Comparison of ENCODE assay signal across 8 cellular contexts in the genomic region with DNA sequence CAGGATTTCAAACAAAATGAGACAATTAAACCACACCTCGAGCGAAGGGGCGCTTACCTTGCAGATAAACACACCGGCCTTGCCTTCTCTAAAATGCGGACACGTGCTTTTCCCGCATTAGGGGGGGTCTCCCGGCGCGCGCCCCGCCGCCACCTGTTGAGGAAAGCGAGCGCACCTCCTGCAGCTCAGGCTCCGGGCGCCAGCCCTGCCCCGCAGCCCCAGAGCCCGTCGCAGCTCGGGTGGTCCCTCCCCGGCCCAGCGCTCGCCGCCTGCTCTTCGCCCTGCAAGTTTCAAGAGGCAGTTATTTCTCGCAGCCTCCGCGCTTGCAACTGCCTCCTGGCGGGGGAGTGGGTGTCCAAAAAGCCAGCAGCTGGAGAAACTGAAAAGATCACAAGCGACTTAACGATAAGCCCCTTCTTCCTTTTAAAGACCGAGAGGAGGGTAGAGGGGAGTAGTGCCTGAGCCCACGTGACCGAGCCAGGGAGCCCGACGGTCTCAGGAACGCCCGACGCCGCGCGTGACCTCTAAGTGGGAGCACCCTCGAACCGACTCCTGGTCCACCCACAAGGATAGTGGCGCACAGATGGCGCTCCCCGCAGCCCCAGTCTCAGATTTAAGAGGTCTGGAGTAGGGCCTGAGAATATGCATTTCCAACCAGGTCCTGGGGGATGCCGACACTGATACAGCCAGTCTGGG. TPM values are rescaled to one million over a fixed set of nuclear protein-coding genes. Genes with fewer than 3 reads are reported as not detected.
DNase-seq lines count a peak whose midpoint lies in the region; ATAC-seq, FAIRE-seq and TF ChIP-seq lines count a peak whose summit lies in the region.

TSS of gene ESR2 (minus strand) at position 396 of the 696 bp plus-strand sequence. CDS start 11,386 bp downstream, outside the sequence.

- peaks cover 8% of the 10 kb centered on the region for H3K27me3 ChIP-seq in keratinocyte (ENCODE audit: control insufficient read depth, extremely low read depth, insufficient read depth, low read length)

- H2AFZ ChIP-seq in keratinocyte (ENCODE audit: control insufficient read depth, low read length): peak within 1 kb of the TSS; percentile 54

- peaks cover 14% of the 10 kb centered on the region for H3K4me1 Mint-ChIP-seq in brain

- H3K27ac ChIP-seq in keratinocyte (ENCODE audit: control insufficient read depth, insufficient read depth, low read length): no peak within 1 kb of the TSS

- no peaks in the 10 kb centered on the region for H3K36me3 ChIP-seq in keratinocyte (ENCODE audit: control insufficient read depth in 2 of 2, extremely low read depth in 1 of 2, insufficient read depth in 2 of 2, low read length in 2 of 2)

- H3K4me1 ChIP-seq in keratinocyte (ENCODE audit: control insufficient read depth, extremely low read depth, insufficient read depth, low read length): peaks cover 22% of the 10 kb centered on the region

- no peak within 1 kb of the TSS for H3K27ac Mint-ChIP-seq in brain

- dilution Hi-C loops in keratinocyte (cut with MboI; ENCODE audit: extremely low pct_ligation_motif_present, low sequenced_read_pairs): loop anchor here (25.0 kb wide), 1 partner anchor 257 kb away; no protein-coding TSS in a partner anchor

- H3K4me3 ChIP-seq in keratinocyte (ENCODE audit: control insufficient read depth in 2 of 3, extremely low read depth in 1 of 3, insufficient read depth in 2 of 3, low read depth in 1 of 3, low read length in 3 of 3): peak within 1 kb of the TSS; percentile 15 to 71 (median 36)

- no peaks in the 10 kb centered on the region for H4K20me1 ChIP-seq in keratinocyte (ENCODE audit: control insufficient read depth, extremely low read depth, insufficient read depth, low read length)

- H3K9ac ChIP-seq in keratinocyte (ENCODE audit: control insufficient read depth, extremely low read depth, insufficient read depth, low read length): peak within 1 kb of the TSS; percentile 40

- peak within 1 kb of the TSS; percentile 79 to 84 (median 82) for H3K4me3 Mint-ChIP-seq in brain

- no peaks in the 10 kb centered on the region for H3K79me2 ChIP-seq in keratinocyte (ENCODE audit: control insufficient read depth, insufficient read depth, low read length)

- no peaks in the 10 kb centered on the region for H3K9me1 ChIP-seq in keratinocyte (ENCODE audit: control insufficient read depth, extremely low read depth, insufficient read depth, low read length)

- TF ChIP-seq CTCF in brain (conservative IDR thresholded peaks at IDR 0.05): no peak
- peak in 2 of 3 experiments; percentile 16 to 18 for TF ChIP-seq CTCF in keratinocyte (optimal IDR thresholded peaks at IDR 0.05 in 1 of 3, IDR thresholded peaks at IDR 0.05 in 1 of 3, conservative IDR thresholded peaks at IDR 0.05 in 1 of 3; ENCODE audit: extremely low read depth in 1 of 3, insufficient read depth in 2 of 3, low read length in 3 of 3)

- peaks cover 45% of the 10 kb centered on the region for H3K27me3 Mint-ChIP-seq in brain

- FAIRE-seq in keratinocyte (lab: Jason Lieb, UNC): no peak

- no peaks in the 10 kb centered on the region for H3K36me3 Mint-ChIP-seq in brain

- H3K9me3 ChIP-seq in keratinocyte (ENCODE audit: control insufficient read depth, low read depth, low read length): no peaks in the 10 kb centered on the region

- H3K4me2 ChIP-seq in keratinocyte (ENCODE audit: control insufficient read depth, extremely low read depth, insufficient read depth, low read depth, low read length): peak within 1 kb of the TSS; percentile 91

- no peaks in the 10 kb centered on the region for H3K9me3 Mint-ChIP-seq in brain

- peak; percentile 27 for TF ChIP-seq POLR2A in GM18526 (IDR thresholded peaks at IDR 0.05; ENCODE audit: extremely low read depth, insufficient read length)

- peak; percentile 31 for ATAC-seq in HG02981 (IDR thresholded peaks at IDR 0.05; ENCODE audit: unreplicated experiment)

- DNase-seq in AG08396 (ENCODE audit: low spot score) (peak; percentile 56), RPMI7951 (ENCODE audit: low read depth) (peak; percentile 5), keratinocyte (ENCODE audit: low read depth, low spot score) (no peak), cortex of kidney (lab: John Stamatoyannopoulos, UW) (no peak)
- peak; percentile 13 to 21 for DNase-seq in stimulated activated CD4-positive, alpha-beta T cell treated with anti-CD3 and anti-CD28 coated beads, Interleukin-4, amount 100 ng/mL, for 4 hours

RNA-seq across cellular contexts. Expression of gene ESR2, which starts in this region (rescaled TPM):
- 0.10 and 0.12 TPM in 2 replicates for total RNA-seq in RPMI7951 (2014; rRNA removed; shearing (Covaris generic))
- polyA plus RNA-seq in brain (ENCODE audit: insufficient read depth, low read depth, low replicate concordance): 0.10 TPM
- 0.02 to 0.06 TPM (median 0.03 TPM) in 3 replicates for polyA plus RNA-seq in keratinocyte
- polyA plus RNA-seq in keratinocyte (2011; ENCODE audit: low read depth): 0.09 TPM
- polyA plus RNA-seq in keratinocyte (2011; cell fraction: cytosol; rRNA removed): 0.11 TPM in 1 of 2 replicates, not detected in the other
- 0.04 and 0.13 TPM in 2 replicates for polyA plus RNA-seq in keratinocyte (2011; cell fraction: nucleus; rRNA removed)
- polyA plus RNA-seq in keratinocyte (2012; ENCODE audit: low replicate concordance): 0.13 and 0.25 TPM in 2 replicates
- polyA minus RNA-seq in keratinocyte: 0.20 to 0.45 TPM in 2 of 3 replicates, not detected in the other
- not detected for polyA minus RNA-seq in keratinocyte (2011; cell fraction: cytosol; rRNA and poly(A)+ RNA removed)
- 0.31 TPM in 1 of 2 replicates, not detected in the other for polyA minus RNA-seq in keratinocyte (2011; cell fraction: nucleus; rRNA and poly(A)+ RNA removed)

Comparison
In these comparisons a context has a peak if more than half of its experiments do, and no peak if none do; other contexts are left out.
1. Peak in DNase-seq in RPMI7951; RNA of the gene not detected or under 1 TPM.
2. DNase-seq: peak in AG08396 (single experiment) and stimulated activated CD4-positive, alpha-beta T cell treated with anti-CD3 and anti-CD28 coated beads, Interleukin-4, amount 100 ng/mL, for 4 hours (2 of 2); none in keratinocyte (single experiment) and cortex of kidney (single experiment).
3. CTCF ChIP-seq: peak in keratinocyte (2 of 3); none in brain (0 of 2).